ENCODE assay signal across 22 cellular contexts in the genomic region with DNA sequence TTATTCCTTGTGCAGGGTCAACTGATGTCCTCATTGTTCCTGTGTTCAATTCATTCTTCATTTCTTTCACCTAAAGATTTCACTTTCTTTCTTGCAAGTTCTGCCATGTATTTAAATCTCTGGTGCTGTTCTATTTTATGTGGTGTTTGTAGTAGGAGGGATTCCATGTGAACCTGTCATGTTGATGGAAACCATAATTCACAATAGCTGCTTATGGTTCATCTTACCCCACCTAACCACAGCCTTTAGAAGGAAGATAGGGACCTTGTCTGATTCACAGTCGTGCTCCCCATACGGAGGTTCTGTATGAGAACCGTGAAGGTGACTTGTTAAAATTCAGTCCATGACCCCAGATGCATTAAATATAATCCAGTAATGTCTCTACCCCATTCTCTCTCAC. TPM values are rescaled to one million over a fixed set of nuclear protein-coding genes. Genes with fewer than 3 reads are reported as not detected.
A peak's percentile ranks its signal among the peaks of the same experiment; 100 is the strongest.
DNase-seq lines count a peak whose midpoint lies in the region; ATAC-seq and TF ChIP-seq lines count a peak whose summit lies in the region.
"Had no signal": no experiment of that assay in that cellular context is flagged by ENCODE, and none has a peak within 500 bp of the region (broad histone marks: within the 10 kb centered on the region; RNA-seq: fewer than 3 reads in every experiment).

No MANE protein-coding gene starts in this region.

- TF ChIP-seq POLR2A in IMR-90 (IDR thresholded peaks at IDR 0.05; ENCODE audit: low read depth, low read length): no peak

- peak overlapping the region; percentile 69 for H3K27ac ChIP-seq in ACC112 (ENCODE audit: low read depth, low read length)
- no peak overlapping the region for H3K27ac ChIP-seq in IMR-90 (ENCODE audit: insufficient read depth, low read length)
- peak overlapping the region; percentile 96 for H3K27ac ChIP-seq in RWPE2 (ENCODE audit: poor library complexity, severe bottlenecking)
- H3K27ac ChIP-seq: BLaER1 treated with 17β-estradiol and CSF1 and Interleukin-3, amounts not matched to agents 10 nM and 100 nM had no signal

- H3K79me1 ChIP-seq in IMR-90 (ENCODE audit: low read depth in 1 of 2, low read length in 2 of 2): no peaks in the 10 kb centered on the region

- no peak overlapping the region for H3K23ac ChIP-seq in IMR-90 (ENCODE audit: low read depth, low read length)

- peak overlapping the region; percentile 64; the same call in 1 of the 2 replicates for H3K4ac ChIP-seq in IMR-90 (ENCODE audit: low read depth, low read length)

- H3K79me2 ChIP-seq in ACC112 (ENCODE audit: control insufficient read depth, insufficient read depth, low read length, unreplicated experiment): no peaks in the 10 kb centered on the region

- peaks cover 26% of the 10 kb centered on the region for H3K4me1 Mint-ChIP-seq in osteocyte (ENCODE audit: unreplicated experiment)
- H3K4me1 Mint-ChIP-seq: CD4-positive, alpha-beta memory T cell; GM23338; H9 had no signal

- no peaks in the 10 kb centered on the region for H3K27me3 Mint-ChIP-seq in osteocyte (ENCODE audit: unreplicated experiment)

- H3K56ac ChIP-seq in IMR-90 (ENCODE audit: extremely low read depth, insufficient read depth, low read length): no peak overlapping the region

- H3K18ac ChIP-seq in IMR-90 (ENCODE audit: low read depth, low read length): no peak overlapping the region; the same call in 1 of the 2 replicates

- no peak overlapping the region for H3K4me3 Mint-ChIP-seq in osteocyte (ENCODE audit: unreplicated experiment)
- H3K4me3 Mint-ChIP-seq: CD4-positive, alpha-beta memory T cell; GM23338; H9 had no signal

- dilution Hi-C loops in IMR-90 (cut with HindIII; ENCODE audit: low sequenced_read_pairs, unreplicated experiment): no loop called here

- H3K4me3 ChIP-seq in ACC112 (ENCODE audit: low read depth, low read length) (no peak overlapping the region), IMR-90 (ENCODE audit: insufficient read depth, low read depth, low read length) (no peak overlapping the region), RWPE2 (ENCODE audit: severe bottlenecking) (no peak overlapping the region), HAP-1 (no peak overlapping the region)
- H3K4me3 ChIP-seq: BLaER1 treated with 17β-estradiol and CSF1 and Interleukin-3, amounts not matched to agents 10 nM and 100 nM; GM12878; GM23338 had no signal

- no peak for TF ChIP-seq RAD21 in IMR-90 (IDR thresholded peaks at IDR 0.05; ENCODE audit: low read length)

- no peak overlapping the region for H3K4me2 ChIP-seq in IMR-90 (ENCODE audit: low read depth, low read length)
- H3K4me2 ChIP-seq: BLaER1 treated with 17β-estradiol and CSF1 and Interleukin-3, amounts not matched to agents 10 nM and 100 nM; GM23338 had no signal

- no peak for TF ChIP-seq CTCF in IMR-90 (conservative IDR thresholded peaks at IDR 0.05; ENCODE audit: low read depth, low read length)
- TF ChIP-seq CTCF in RWPE2 (IDR thresholded peaks at IDR 0.05; ENCODE audit: poor library complexity, severe bottlenecking): no peak
- no peak for TF ChIP-seq CTCF in osteocyte (IDR thresholded peaks at IDR 0.05)

- peaks cover 28% of the 10 kb centered on the region for H3K4me1 ChIP-seq in ACC112 (ENCODE audit: control insufficient read depth, insufficient read depth, low read length, unreplicated experiment)
- H3K4me1 ChIP-seq in IMR-90 (ENCODE audit: control insufficient read depth, insufficient read depth, low read length): peaks cover 3% of the 10 kb centered on the region
- H3K4me1 ChIP-seq in RWPE2 (ENCODE audit: insufficient read depth, poor library complexity, severe bottlenecking): peaks cover 29% of the 10 kb centered on the region
- no peaks in the 10 kb centered on the region for H3K4me1 ChIP-seq in HAP-1
- H3K4me1 ChIP-seq: BLaER1 treated with 17β-estradiol and CSF1 and Interleukin-3, amounts not matched to agents 10 nM and 100 nM had no signal

- peak overlapping the region; percentile 40 for H2BK5ac ChIP-seq in IMR-90 (ENCODE audit: low read depth, low read length, poor library complexity, severe bottlenecking)

- peak overlapping the region; percentile 43; the same call in 1 of the 2 replicates for H4K91ac ChIP-seq in IMR-90 (ENCODE audit: insufficient read depth, low read depth, low read length)

- peak overlapping the region; percentile 31; the same call in 1 of the 2 replicates for H2AK5ac ChIP-seq in IMR-90 (ENCODE audit: low read depth, low read length)

- ATAC-seq in IMR-90 (ENCODE audit: low read depth) (no peak), RWPE2 (ENCODE audit: low read depth) (no peak)
- ATAC-seq: GM12878, GM23338 had no signal

- H3K9ac ChIP-seq in IMR-90 (ENCODE audit: low read depth, low read length): no peak overlapping the region
- H3K9ac ChIP-seq: BLaER1 treated with 17β-estradiol and CSF1 and Interleukin-3, amounts not matched to agents 10 nM and 100 nM had no signal

- in situ Hi-C loops in IMR-90 (cut with MboI; ENCODE audit: low sequenced_read_pairs): no loop called here
- in situ Hi-C loops in HAP-1 (cut with MboI; ENCODE audit: low sequenced_read_pairs): no loop called here

- H3K9me1 ChIP-seq in IMR-90 (ENCODE audit: insufficient read depth, low read length): peaks cover 12% of the 10 kb centered on the region

- H3K14ac ChIP-seq in IMR-90 (replicated peaks; ENCODE audit: low read depth, low read length): 0 out of 2 replicates have a peak overlapping the region, but pooled peaks have one; percentile 24

- BruUV-seq in IMR-90 (replicated peaks; lab: Mats Ljungman, UMichigan): no TSS peak

- H3K36me3 ChIP-seq in ACC112 (ENCODE audit: insufficient read depth, low read length) (no peaks in the 10 kb centered on the region), IMR-90 (ENCODE audit: control insufficient read depth, insufficient read depth, low read length) (no peaks in the 10 kb centered on the region), RWPE2 (ENCODE audit: low read depth) (no peaks in the 10 kb centered on the region), HAP-1 (replicated peaks) (no peaks in the 10 kb centered on the region)
- H3K36me3 ChIP-seq: BLaER1 treated with 17β-estradiol and CSF1 and Interleukin-3, amounts not matched to agents 10 nM and 100 nM had no signal

- no peak overlapping the region for H2AFZ ChIP-seq in ACC112 (ENCODE audit: low read length, unreplicated experiment)
- H2AFZ ChIP-seq in IMR-90 (replicated peaks; ENCODE audit: low read length, poor library complexity): no peak overlapping the region
- H2AFZ ChIP-seq: GM23338 had no signal

- intact Hi-C loops in IMR-90 (cut with micrococcal nuclease): no loop called here

- H4K20me1 ChIP-seq in IMR-90 (ENCODE audit: insufficient read depth, low read length): no peaks in the 10 kb centered on the region
- H4K20me1 ChIP-seq: BLaER1 treated with 17β-estradiol and CSF1 and Interleukin-3, amounts not matched to agents 10 nM and 100 nM had no signal

- no peaks in the 10 kb centered on the region for H3K9me3 Mint-ChIP-seq in osteocyte (ENCODE audit: unreplicated experiment)

- H3K27ac Mint-ChIP-seq in osteocyte (ENCODE audit: unreplicated experiment): peak overlapping the region; percentile 78
- H3K27ac Mint-ChIP-seq: CD4-positive, alpha-beta memory T cell; GM23338; H9 had no signal

- H4K5ac ChIP-seq in IMR-90 (ENCODE audit: low read depth, low read length): no peak overlapping the region; the same call in 1 of the 2 replicates

- CTCF ChIA-PET in IMR-90 (lab: Yijun Ruan, JAX): no interaction called here

- peak overlapping the region; percentile 86 for H2BK20ac ChIP-seq in IMR-90 (ENCODE audit: low read depth, low read length)

- no peak overlapping the region for H2AK9ac ChIP-seq in IMR-90 (replicated peaks; ENCODE audit: low read depth, low read length, poor library complexity)

- no peaks in the 10 kb centered on the region for H3K27me3 ChIP-seq in ACC112 (ENCODE audit: insufficient read depth, low read length)
- H3K27me3 ChIP-seq in IMR-90 (ENCODE audit: control insufficient read depth, insufficient read depth, low read length): no peaks in the 10 kb centered on the region
- H3K27me3 ChIP-seq in RWPE2 (ENCODE audit: insufficient read depth, poor library complexity, severe bottlenecking): no peaks in the 10 kb centered on the region
- H3K27me3 ChIP-seq in HAP-1 (ENCODE audit: low read depth): no peaks in the 10 kb centered on the region
- H3K27me3 ChIP-seq: BLaER1 treated with 17β-estradiol and CSF1 and Interleukin-3, amounts not matched to agents 10 nM and 100 nM had no signal

- peak overlapping the region; percentile 24; the same call in 2 of the 3 replicates for H2BK15ac ChIP-seq in IMR-90 (ENCODE audit: low read depth, low read length)

- WGBS in IMR-90 (ENCODE audit: extremely low coverage in 2 of 2, insufficient read length in 1 of 2), 2 experiments: no CpG with 5 or more reads among the region's 3 CpGs

- peaks cover 3% of the 10 kb centered on the region; the same call in 1 of the 2 replicates for H3K9me3 ChIP-seq in IMR-90 (ENCODE audit: control insufficient read depth, insufficient read depth, low read length)
- H3K9me3 ChIP-seq in RWPE2 (ENCODE audit: severe bottlenecking): peaks cover 2% of the 10 kb centered on the region
- no peaks in the 10 kb centered on the region for H3K9me3 ChIP-seq in HAP-1

- peak overlapping the region; percentile 84 for H2BK120ac ChIP-seq in IMR-90 (ENCODE audit: low read depth, low read length)

- DNase-seq in IMR-90 (no peak), RWPE2 (ENCODE audit: low spot score) (no peak), osteocyte (ENCODE audit: extremely low spot score, unreplicated experiment) (no peak), NCI-H1417 treated with DMSO at 0.1 percent for 48 hours (lab: John Stamatoyannopoulos, UW) (no peak), HAP-1 (ENCODE audit: low spot score in 2 of 2) (no peak), NCI-H187 treated with DMSO at 0.1 percent for 48 hours (lab: John Stamatoyannopoulos, UW) (no peak), NCI-H446 treated with DMSO at 0.1 percent for 48 hours (lab: John Stamatoyannopoulos, UW) (no peak)
- DNase-seq: AML-193; CD4-positive, alpha-beta memory T cell; COR-L47; GDM1; H9; NCI-H1092 treated with DMSO at 0.1 percent for 48 hours; NCI-H1436 treated with DMSO at 0.1 percent for 48 hours; NCI-H2029; NCI-H526 treated with DMSO at 0.1 percent for 48 hours; SIG-M5 had no signal

- H3K36me3 Mint-ChIP-seq in osteocyte (ENCODE audit: unreplicated experiment): peaks cover 2% of the 10 kb centered on the region
- H3K36me3 Mint-ChIP-seq: CD4-positive, alpha-beta memory T cell had no signal

- peak overlapping the region in 1 of 2 experiments; percentile 44; a peak in 1 of 4 replicates for H4K8ac ChIP-seq in IMR-90 (ENCODE audit: low read depth in 2 of 2, low read length in 2 of 2)

- POLR2A ChIA-PET in IMR-90 (lab: Charles Lee; ENCODE audit: unreplicated experiment): no interaction called here

TF ChIP-seq in IMR-90, 13 proteins besides CTCF, POLR2A, EP300 and RAD21 (continues in another document):
- TF ChIP-seq NFE2L2 (IDR thresholded peaks at IDR 0.05; ENCODE audit: low read depth, low read length) (no peak), RFX5 (IDR thresholded peaks at IDR 0.05; ENCODE audit: low read depth, low read length) (no peak)

RNA-seq across cellular contexts. Expression of a gene that starts 21.9 kb away (rescaled TPM):
- total RNA-seq in IMR-90 (2012; rRNA removed): under 0.01 TPM in 2 replicates
- polyA plus RNA-seq in IMR-90 (2012; rRNA removed): 1.2 and 1.5 TPM in 2 replicates
- 0.26 and 1.0 TPM in 2 replicates for polyA plus RNA-seq in IMR-90 (2012; cell fraction: cytosol; rRNA removed)
- polyA plus RNA-seq in IMR-90 (2012; cell fraction: nucleus; rRNA removed; ENCODE audit: low replicate concordance): 1.7 TPM in 2 replicates
- total RNA-seq in osteocyte: 9.8 and 10.7 TPM in 2 replicates
- total RNA-seq: CD4-positive, alpha-beta memory T cell; NCI-H460 had no signal
- polyA plus RNA-seq: CD4-positive, alpha-beta memory T cell; GM12878 had no signal

Comparison
In these comparisons a context has a peak if more than half of its experiments do, and no peak if none do; other contexts are left out.
1. RNA of a gene that starts 21.9 kb away (total RNA-seq): 9.8 to 10.7 TPM in osteocyte; under 0.01 TPM in IMR-90; every median in the first group is over 10 times any median in the second.